Comparison of ENCODE assay signal across 21 cellular contexts in genomic region chr12:23657598-23657997, GRCh38.
DNase-seq lines count a peak whose midpoint lies in the region; ATAC-seq, FAIRE-seq and TF ChIP-seq lines count a peak whose summit lies in the region.
"Had no signal": no experiment of that assay in that cellular context is flagged by ENCODE, and none has a peak within 500 bp of the region (broad histone marks: within the 10 kb centered on the region; RNA-seq: fewer than 3 reads in every experiment).

No MANE protein-coding gene starts in this region.

- no peak overlapping the region for H2BK15ac ChIP-seq in H1 (ENCODE audit: low read length)

- no peaks in the 10 kb centered on the region for H3K36me3 ChIP-seq in K562 (ENCODE audit: control insufficient read depth, insufficient read depth, low read length)
- H3K36me3 ChIP-seq in H1 (ENCODE audit: control insufficient read depth in 2 of 4, insufficient read depth in 4 of 4, low read length in 3 of 4), result no peaks in the 10 kb centered on the region
- H3K36me3 ChIP-seq: BE2C, BLaER1 had no signal

- H3K79me1 ChIP-seq in H1 (ENCODE audit: low read depth, low read length), result no peaks in the 10 kb centered on the region

- H3K56ac ChIP-seq in H1 (replicated peaks; ENCODE audit: insufficient read length, low read depth, low read length), result peak overlapping the region; percentile 46

- no peak overlapping the region for H3K4ac ChIP-seq in H1 (replicated peaks; ENCODE audit: insufficient read length, low read depth, low read length)

- POLR2A ChIA-PET in K562 (lab: Yijun Ruan, JAX), result interaction anchor here (0.7 to 2.2 kb wide), 3 partner anchors 9 to 111 kb away, joined by 3 to 8 read pairs (median 5); no protein-coding TSS in a partner anchor
- POLR2A ChIA-PET in H1 (lab: Charles Lee; ENCODE audit: partially characterized antibody), result no interaction called here

- TF ChIP-seq POLR2A in K562 (conservative IDR thresholded peaks at IDR 0.05) (no peak), H1 (IDR thresholded peaks at IDR 0.05; ENCODE audit: control extremely low read depth in 1 of 2, low read depth in 2 of 2, low read length in 2 of 2) (no peak)

- TF ChIP-seq RAD21 in K562 (CRISPR knock-in tag; conservative IDR thresholded peaks at IDR 0.05 in 1 of 2, IDR thresholded peaks at IDR 0.05 in 1 of 2), result no peak
- no peak for TF ChIP-seq RAD21 in H1 (IDR thresholded peaks at IDR 0.05 in 1 of 2, conservative IDR thresholded peaks at IDR 0.05 in 1 of 2; ENCODE audit: low read depth in 2 of 2, low read length in 2 of 2)

- TF ChIP-seq CTCF in D721Med (IDR thresholded peaks at IDR 0.05; ENCODE audit: insufficient read depth, missing control alignments) (no peak), K562 (IDR thresholded peaks at IDR 0.05 in 2 of 3, conservative IDR thresholded peaks at IDR 0.05 in 1 of 3; ENCODE audit: insufficient read depth in 2 of 3, low read depth in 1 of 3, low read length in 3 of 3) (no peak), H1 (IDR thresholded peaks at IDR 0.05; ENCODE audit: control extremely low read depth in 1 of 3, insufficient read depth in 1 of 3, low read depth in 1 of 3, low read length in 3 of 3) (no peak)

- BruUV-seq in K562 (replicated peaks; lab: Mats Ljungman, UMichigan), result no TSS peak

- no peak for DNase-seq in D721Med (ENCODE audit: insufficient read length, low spot score)
- DNase-seq in K562 (ENCODE audit: extremely low read depth in 1 of 4, low spot score in 3 of 4), result no peak
- DNase-seq in H1 (ENCODE audit: low read depth in 1 of 2, low spot score in 2 of 2), result no peak
- no peak for DNase-seq in GM19238 (ENCODE audit: insufficient read length, low spot score)
- no peak for DNase-seq in NCI-H2107 (lab: John Stamatoyannopoulos, UW)
- no peak for DNase-seq in AG08396 (ENCODE audit: low spot score)
- DNase-seq: BE2C; C1 segment of cervical spinal cord; CD4-positive, alpha-beta memory T cell; CD4-positive, CD25-positive, alpha-beta regulatory T cell; CD8-positive, alpha-beta memory T cell; COR-L47; DMS79 treated with DMSO at 0.1 percent for 48 hours; GF-D8 had no signal

- no peak overlapping the region for H3K23ac ChIP-seq in H1 (ENCODE audit: insufficient read length)

- H3K4me3 ChIP-seq in K562 (no peak overlapping the region), H1 (ENCODE audit: extremely low read depth in 1 of 4, insufficient read depth in 2 of 4, low read depth in 3 of 4, low read length in 4 of 4) (no peak overlapping the region)
- H3K4me3 ChIP-seq: A549, BLaER1 had no signal

- 65% methylated on average over 1 of the region's 1 CpG for whole genome bisulfite sequencing in K562 (ENCODE audit: insufficient coverage, low coverage, missing lambda C conversion rate)
- 87% methylated on average over 1 of the region's 1 CpG; no CpG with 5 or more reads in 1 of the 2 experiments for WGBS in H1 (ENCODE audit: extremely low coverage in 1 of 2, insufficient coverage in 1 of 2, insufficient read length in 1 of 2, insufficient replicate concordance in 2 of 2, low coverage in 1 of 2, low lambda C conversion rate in 2 of 2, missing lambda C conversion rate in 1 of 2), 2 experiments

- no peak overlapping the region for H4K5ac ChIP-seq in H1 (ENCODE audit: insufficient read length, low read depth, low read length)

- H4K8ac ChIP-seq in H1 (ENCODE audit: extremely low read depth, insufficient read depth, low read length), result no peak overlapping the region

- no peak overlapping the region for H2BK120ac ChIP-seq in H1 (replicated peaks; ENCODE audit: low read depth, low read length)

- H3K9ac ChIP-seq in K562 (ENCODE audit: insufficient read depth in 1 of 2, low read depth in 2 of 2, low read length in 2 of 2), result no peak overlapping the region
- no peak overlapping the region for H3K9ac ChIP-seq in H1 (replicated peaks in 1 of 4; ENCODE audit: extremely low read depth in 1 of 4, low read depth in 3 of 4, low read length in 3 of 4)
- H3K9ac ChIP-seq: BLaER1 had no signal

- no peak overlapping the region for H3K4me2 ChIP-seq in K562 (ENCODE audit: insufficient read depth, low read length)
- H3K4me2 ChIP-seq in H1 (ENCODE audit: insufficient read depth in 1 of 2, low read depth in 2 of 2, low read length in 2 of 2), result no peak overlapping the region
- H3K4me2 ChIP-seq: A549, BLaER1 had no signal

- H3K27ac ChIP-seq in K562 (ENCODE audit: extremely low read depth, low read depth, low read length) (no peak overlapping the region), H1 (ENCODE audit: low read depth, low read length) (no peak overlapping the region)
- H3K27ac ChIP-seq: 22Rv1, A549, BLaER1 had no signal

- peaks cover 2% of the 10 kb centered on the region; the same call in 1 of the 2 replicates for H3K23me2 ChIP-seq in H1 (ENCODE audit: low read depth, low read length)

- H3K18ac ChIP-seq in H1 (ENCODE audit: extremely low read depth, low read length), result no peak overlapping the region

- no peak overlapping the region for H4K91ac ChIP-seq in H1 (replicated peaks; ENCODE audit: insufficient read length, low read length)

- H3K79me2 ChIP-seq in K562 (ENCODE audit: control insufficient read depth, insufficient read depth, low read length), result no peaks in the 10 kb centered on the region
- no peaks in the 10 kb centered on the region for H3K79me2 ChIP-seq in H1 (ENCODE audit: control insufficient read depth in 1 of 2, insufficient read depth in 2 of 2, low read length in 2 of 2)

- peak; percentile 21 for FAIRE-seq in D721Med (lab: Jason Lieb, UNC)
- FAIRE-seq in K562 (lab: Jason Lieb, UNC), result no peak
- FAIRE-seq in H1 (lab: Jason Lieb, UNC), result no peak
- FAIRE-seq: A549, G401.6, GM12892, GM18507, GM19239 had no signal

- no peaks in the 10 kb centered on the region for H4K20me1 ChIP-seq in K562 (replicated peaks; ENCODE audit: control insufficient read depth, insufficient read depth, low read length)
- no peaks in the 10 kb centered on the region for H4K20me1 ChIP-seq in H1 (replicated peaks in 1 of 2; ENCODE audit: control insufficient read depth in 1 of 2, insufficient read depth in 2 of 2, low read length in 2 of 2)
- H4K20me1 ChIP-seq: BLaER1 had no signal

- intact Hi-C loops in K562 (cut with micrococcal nuclease), result no loop called here

- no peaks in the 10 kb centered on the region for H3K4me1 ChIP-seq in K562 (replicated peaks in 1 of 2; ENCODE audit: control insufficient read depth in 2 of 2, insufficient read depth in 2 of 2, low read length in 2 of 2)
- H3K4me1 ChIP-seq in H1 (replicated peaks in 1 of 4; ENCODE audit: control insufficient read depth in 3 of 4, insufficient read depth in 4 of 4, low read length in 3 of 4), result no peaks in the 10 kb centered on the region
- H3K4me1 ChIP-seq: A549, BE2C, BLaER1 had no signal

- in situ Hi-C loops in K562 (cut with MboI), result no loop called here

- no peaks in the 10 kb centered on the region for H3K27me3 ChIP-seq in K562 (ENCODE audit: control insufficient read depth in 2 of 2, insufficient read depth in 2 of 2, low read length in 2 of 2)
- peaks cover 0 to 1% (median 0%) of the 10 kb centered on the region in 4 experiments; a peak in 1 of 7 replicates for H3K27me3 ChIP-seq in H1 (replicated peaks in 1 of 4; ENCODE audit: control insufficient read depth in 3 of 4, extremely low read depth in 1 of 4, insufficient read depth in 3 of 4, low read length in 3 of 4)
- H3K27me3 ChIP-seq: BE2C, BLaER1 had no signal

- ATAC-seq in K562, result no peak
- ATAC-seq: A549 had no signal

- H2AFZ ChIP-seq in K562 (ENCODE audit: low read depth, low read length), result no peak overlapping the region
- H2AFZ ChIP-seq in H1 (ENCODE audit: low read length), result no peak overlapping the region

- H3K9me3 ChIP-seq in K562 (replicated peaks; ENCODE audit: control insufficient read depth, insufficient read depth, low read depth, low read length) (no peaks in the 10 kb centered on the region), H1 (ENCODE audit: insufficient read depth in 2 of 2, low read depth in 1 of 2, low read length in 1 of 2) (no peaks in the 10 kb centered on the region)
- H3K9me3 ChIP-seq: A549, BE2C, BLaER1 had no signal

- H2AK5ac ChIP-seq in H1 (ENCODE audit: low read depth, low read length), result no peak overlapping the region

- H3K9me1 ChIP-seq in K562 (ENCODE audit: control insufficient read depth, insufficient read depth, low read length), result no peaks in the 10 kb centered on the region

- H2BK5ac ChIP-seq in H1 (ENCODE audit: low read depth, low read length), result no peak overlapping the region

- no peak overlapping the region for H2BK12ac ChIP-seq in H1 (ENCODE audit: low read depth, low read length)

- no peak for TF ChIP-seq EP300 in K562 (IDR thresholded peaks at IDR 0.05; ENCODE audit: low read length)
- TF ChIP-seq EP300 in H1 (IDR thresholded peaks at IDR 0.05; ENCODE audit: borderline replicate concordance in 1 of 2, low read depth in 2 of 2, low read length in 2 of 2), result no peak

- CTCF ChIA-PET in K562 (lab: Yijun Ruan, JAX; ENCODE audit: low intra/inter-chr PET ratio) (no interaction called here), H1 (lab: Charles Lee; ENCODE audit: partially characterized antibody) (no interaction called here)

- no peak overlapping the region for H3K14ac ChIP-seq in H1 (ENCODE audit: insufficient read length)

- H2BK20ac ChIP-seq in H1 (ENCODE audit: low read length), result no peak overlapping the region

TF ChIP-seq in K562, 482 proteins besides CTCF, POLR2A, EP300 and RAD21 (continues in another document):
- TF ChIP-seq CBX3 (IDR thresholded peaks at IDR 0.05; ENCODE audit: borderline replicate concordance in 1 of 2, low read length in 2 of 2) (no peak), MEIS2 (IDR thresholded peaks at IDR 0.05; ENCODE audit: partially characterized antibody) (peak; percentile 80)

TF ChIP-seq in H1, 55 proteins besides CTCF, POLR2A, EP300 and RAD21 (continues in another document):
- TF ChIP-seq HDAC6 (IDR thresholded peaks at IDR 0.05; ENCODE audit: low read depth, low read length) (no peak), CBX5 (IDR thresholded peaks at IDR 0.05; ENCODE audit: low read depth, low read length) (no peak), RNF2 (IDR thresholded peaks at IDR 0.05; ENCODE audit: borderline replicate concordance, low read depth, low read length, missing control alignments, poor library complexity, severe bottlenecking) (no peak), HDAC2 (IDR thresholded peaks at IDR 0.05; ENCODE audit: borderline replicate concordance in 1 of 2, low read depth in 2 of 2, low read length in 2 of 2) (no peak), RFX5 (IDR thresholded peaks at IDR 0.05; ENCODE audit: borderline replicate concordance, low read depth, low read length) (no peak), YY1 (IDR thresholded peaks at IDR 0.05; ENCODE audit: low read depth, low read length) (no peak), MAFK (IDR thresholded peaks at IDR 0.05; ENCODE audit: low read depth, low read length) (no peak), CTBP2 (IDR thresholded peaks at IDR 0.05; ENCODE audit: borderline replicate concordance, insufficient read depth, insufficient read length, low read length) (no peak), SP2 (IDR thresholded peaks at IDR 0.05; ENCODE audit: low read length) (no peak), MAX (IDR thresholded peaks at IDR 0.05) (no peak), EZH2 (IDR thresholded peaks at IDR 0.05; ENCODE audit: low read depth, low read length, severe bottlenecking) (no peak), ASH2L (IDR thresholded peaks at IDR 0.05; ENCODE audit: low read length) (no peak)
